In genomic region chr6:82416346-82416745, GRCh38 we compare ENCODE assay signal across 29 cellular contexts. TPM values are rescaled to one million over a fixed set of nuclear protein-coding genes. Genes with fewer than 3 reads are reported as not detected.
"Had no signal": no experiment of that assay in that cellular context is flagged by ENCODE, and none has a peak within 500 bp of the region (broad histone marks: within the 10 kb centered on the region; RNA-seq: fewer than 3 reads in every experiment).

No MANE protein-coding gene starts in this region.

- H3K4me3 Mint-ChIP-seq: activated CD4-positive, alpha-beta memory T cell treated with anti-CD3 and anti-CD28 coated beads, Interleukin-2, amount 10 ng/mL, durations not matched to agents 7 days and 5 days; activated CD4-positive, alpha-beta T cell treated with anti-CD3 and anti-CD28 coated beads for 36 hours; activated naive CD4-positive, alpha-beta T cell treated with anti-CD3 and anti-CD28 coated beads for 36 hours; activated naive CD8-positive, alpha-beta T cell; activated T-helper 17 cell treated with anti-CD3 and anti-CD28 coated beads, Interleukin-2, amount 50 U/mL, for 72 hours; brain; central memory CD8-positive, alpha-beta T cell had no signal

- H3K27ac Mint-ChIP-seq: activated CD4-positive, alpha-beta memory T cell treated with anti-CD3 and anti-CD28 coated beads, Interleukin-2, amount 10 ng/mL, durations not matched to agents 7 days and 5 days; activated CD4-positive, alpha-beta T cell treated with anti-CD3 and anti-CD28 coated beads for 36 hours; activated naive CD4-positive, alpha-beta T cell treated with anti-CD3 and anti-CD28 coated beads for 36 hours; activated naive CD8-positive, alpha-beta T cell; activated T-helper 17 cell treated with anti-CD3 and anti-CD28 coated beads, Interleukin-2, amount 50 U/mL, for 72 hours; brain had no signal

- H3K36me3 ChIP-seq: Peyer's patch, SJSA1, WERI-Rb-1 had no signal

- H3K27ac ChIP-seq: Peyer's patch, RWPE1, SJSA1, WERI-Rb-1 had no signal

- H3K9me3 Mint-ChIP-seq: activated CD4-positive, alpha-beta memory T cell treated with anti-CD3 and anti-CD28 coated beads, Interleukin-2, amount 10 ng/mL, durations not matched to agents 7 days and 5 days; activated naive CD4-positive, alpha-beta T cell treated with anti-CD3 and anti-CD28 coated beads for 36 hours; activated T-helper 17 cell treated with anti-CD3 and anti-CD28 coated beads, Interleukin-2, amount 50 U/mL, for 72 hours; brain; central memory CD8-positive, alpha-beta T cell had no signal

- DNase-seq: activated CD4-positive, alpha-beta memory T cell treated with anti-CD3 and anti-CD28 coated beads, Interleukin-2, amount 10 ng/mL, durations not matched to agents 7 days and 5 days; activated CD4-positive, alpha-beta T cell treated with anti-CD3 and anti-CD28 coated beads for 36 hours; activated CD4-positive, alpha-beta T cell treated with anti-CD3 and anti-CD28 coated beads, Interleukin-2, amount 50 U/mL, for 1 hour; activated gamma-delta T cell; activated naive CD4-positive, alpha-beta T cell treated with anti-CD3 and anti-CD28 coated beads for 36 hours; activated T-cell treated with anti-CD3 and anti-CD28 coated beads for 4 hours; activated T-cell treated with anti-CD3 and anti-CD28 coated beads, Interleukin-2, amount 50 U/mL, for 48 hours; amygdala; KG1; NCI-H146; NCI-H187 treated with DMSO at 0.1 percent for 48 hours; NCI-H2081 treated with DMSO at 0.1 percent for 48 hours; NCI-H2171; NCI-H2227 treated with DMSO at 0.1 percent for 48 hours; NCI-H446 treated with DMSO at 0.1 percent for 48 hours; NCI-H524 treated with DMSO at 0.1 percent for 48 hours; NCI-H774; Peyer's patch; SHP77; T-helper 1 cell; WERI-Rb-1 had no signal

- H3K4me3 ChIP-seq: Peyer's patch, SJSA1 had no signal

- H3K27me3 Mint-ChIP-seq: activated CD4-positive, alpha-beta memory T cell treated with anti-CD3 and anti-CD28 coated beads, Interleukin-2, amount 10 ng/mL, durations not matched to agents 7 days and 5 days; activated CD4-positive, alpha-beta T cell treated with anti-CD3 and anti-CD28 coated beads for 36 hours; activated naive CD8-positive, alpha-beta T cell; brain had no signal

- H3K4me1 ChIP-seq: Peyer's patch had no signal

- H3K27me3 ChIP-seq: Peyer's patch, SJSA1 had no signal

- H3K36me3 Mint-ChIP-seq: activated naive CD8-positive, alpha-beta T cell; brain had no signal

- ATAC-seq: activated CD4-positive, alpha-beta T cell treated with anti-CD3 and anti-CD28 coated beads for 36 hours; activated T-helper 17 cell treated with anti-CD3 and anti-CD28 coated beads, Interleukin-2, amount 50 U/mL, for 72 hours had no signal

- H3K9me3 ChIP-seq: Peyer's patch, SJSA1 had no signal

- H3K4me1 Mint-ChIP-seq: activated CD4-positive, alpha-beta memory T cell treated with anti-CD3 and anti-CD28 coated beads, Interleukin-2, amount 10 ng/mL, durations not matched to agents 7 days and 5 days; activated CD4-positive, alpha-beta T cell treated with anti-CD3 and anti-CD28 coated beads for 36 hours; activated T-helper 17 cell treated with anti-CD3 and anti-CD28 coated beads, Interleukin-2, amount 50 U/mL, for 72 hours; brain; central memory CD8-positive, alpha-beta T cell had no signal

RNA-seq across cellular contexts. Expression of gene TPBG, which starts 52.7 kb away (rescaled TPM):
- total RNA-seq: OCI-LY7; T-helper 2 cell treated with Interferon-gamma antibody and Interleukin-4, amounts not matched to agents 100 ng/mL and 5 ng/mL, for 36 hours had no signal
